8 cellular contexts compared by ENCODE assay signal in the genomic region with DNA sequence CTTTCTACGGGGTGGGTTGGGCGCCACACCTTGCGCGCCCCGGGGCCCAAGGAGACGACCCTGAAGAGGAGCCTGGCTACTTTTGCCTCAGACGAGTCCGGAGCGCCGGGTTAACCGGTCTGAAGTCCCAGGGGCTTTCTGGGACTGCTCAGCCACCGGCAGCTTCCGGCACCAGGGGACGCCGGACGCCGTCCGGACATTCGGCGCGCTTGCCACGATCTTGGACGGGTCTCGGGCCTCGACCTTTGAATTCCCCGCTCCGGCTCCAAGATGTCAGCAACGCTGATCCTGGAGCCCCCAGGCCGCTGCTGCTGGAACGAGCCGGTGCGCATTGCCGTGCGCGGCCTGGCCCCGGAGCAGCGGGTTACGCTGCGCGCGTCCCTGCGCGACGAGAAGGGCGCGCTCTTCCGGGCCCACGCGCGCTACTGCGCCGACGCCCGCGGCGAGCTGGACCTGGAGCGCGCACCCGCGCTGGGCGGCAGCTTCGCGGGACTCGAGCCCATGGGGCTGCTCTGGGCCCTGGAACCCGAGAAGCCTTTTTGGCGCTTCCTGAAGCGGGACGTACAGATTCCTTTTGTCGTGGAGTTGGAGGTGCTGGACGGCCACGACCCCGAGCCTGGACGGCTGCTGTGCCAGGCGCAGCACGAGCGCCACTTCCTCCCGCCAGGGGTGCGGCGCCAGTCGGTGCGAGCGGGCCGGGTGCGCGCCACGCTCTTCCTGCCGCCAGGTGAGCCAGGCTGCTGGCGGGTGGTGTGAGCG. TPM values are rescaled to one million over a fixed set of nuclear protein-coding genes. Genes with fewer than 3 reads are reported as not detected.
DNase-seq lines count a peak whose midpoint lies in the region; ATAC-seq and TF ChIP-seq lines count a peak whose summit lies in the region.

A gene with protein sequence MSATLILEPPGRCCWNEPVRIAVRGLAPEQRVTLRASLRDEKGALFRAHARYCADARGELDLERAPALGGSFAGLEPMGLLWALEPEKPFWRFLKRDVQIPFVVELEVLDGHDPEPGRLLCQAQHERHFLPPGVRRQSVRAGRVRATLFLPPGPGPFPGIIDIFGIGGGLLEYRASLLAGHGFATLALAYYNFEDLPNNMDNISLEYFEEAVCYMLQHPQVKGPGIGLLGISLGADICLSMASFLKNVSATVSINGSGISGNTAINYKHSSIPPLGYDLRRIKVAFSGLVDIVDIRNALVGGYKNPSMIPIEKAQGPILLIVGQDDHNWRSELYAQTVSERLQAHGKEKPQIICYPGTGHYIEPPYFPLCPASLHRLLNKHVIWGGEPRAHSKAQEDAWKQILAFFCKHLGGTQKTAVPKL (plus strand): TSS at position 184 of the 759 bp plus-strand sequence. CDS start 87 bp downstream, at position 271.

- peak within 1 kb of the TSS; percentile 56 for H3K4me3 ChIP-seq in parathyroid adenoma (ENCODE audit: low read depth, low read length)

- no peaks in the 10 kb centered on the region for H3K36me3 ChIP-seq in parathyroid adenoma (ENCODE audit: control insufficient read depth, insufficient read depth, low read length)

- no peaks in the 10 kb centered on the region for H3K27me3 ChIP-seq in CD4-positive, alpha-beta T cell (ENCODE audit: control insufficient read depth, insufficient read depth, low read length)
- no peaks in the 10 kb centered on the region for H3K27me3 ChIP-seq in parathyroid adenoma (ENCODE audit: control insufficient read depth, insufficient read depth, low read length)

- no peaks in the 10 kb centered on the region for H3K9me3 Mint-ChIP-seq in CD4-positive, alpha-beta T cell

- H3K9ac ChIP-seq in parathyroid adenoma = no peak within 1 kb of the TSS

- peaks cover 6% of the 10 kb centered on the region for H3K4me1 Mint-ChIP-seq in CD4-positive, alpha-beta T cell (ENCODE audit: low read depth)

- H3K27ac ChIP-seq in CD4-positive, alpha-beta T cell (ENCODE audit: low read depth, low read length) = no peak within 1 kb of the TSS
- no peak within 1 kb of the TSS for H3K27ac ChIP-seq in parathyroid adenoma

- peak within 1 kb of the TSS; percentile 90 for H2AFZ ChIP-seq in parathyroid adenoma

- peak within 1 kb of the TSS; percentile 71 for H3K27ac Mint-ChIP-seq in CD4-positive, alpha-beta T cell

- no peaks in the 10 kb centered on the region for H3K79me2 ChIP-seq in parathyroid adenoma

- CTCF ChIA-PET in CD4-positive, alpha-beta T cell (lab: Charles Lee) = interaction anchor here (1.3 kb wide), 1 partner anchor 21 kb away, joined by 3 read pairs; no protein-coding TSS in a partner anchor

- no peaks in the 10 kb centered on the region for H3K4me1 ChIP-seq in parathyroid adenoma

- peak within 1 kb of the TSS; percentile 82 for H3K4me3 Mint-ChIP-seq in CD4-positive, alpha-beta T cell

- intact Hi-C loops in CD4-positive, alpha-beta T cell (cut with DNase I, micrococcal nuclease) = loop anchor here (1.0 to 2.0 kb wide), 3 partner anchors 20 to 23 kb away; a partner anchor contains a TSS
- intact Hi-C loops in head of caudate nucleus (cut with DNase I) = no loop called here

- H3K9me3 ChIP-seq in CD4-positive, alpha-beta T cell (ENCODE audit: control insufficient read depth, low read length) = no peaks in the 10 kb centered on the region
- no peaks in the 10 kb centered on the region for H3K9me3 ChIP-seq in parathyroid adenoma (ENCODE audit: control insufficient read depth, low read length)

- peak in 9 of 10 experiments; percentile 35 to 63 (median 52) for DNase-seq in CD4-positive, alpha-beta T cell
- peak; percentile 86 for DNase-seq in GM20000 (ENCODE audit: low spot score)
- DNase-seq in NOMO-1 treated with dmso at 0.1 percent for 144 hours (lab: John Stamatoyannopoulos, UW; ENCODE audit: unreplicated experiment) = peak; percentile 47
- DNase-seq in activated effector memory CD4-positive, alpha-beta T cell treated with Interleukin-2 at 50 U/mL for 16 hours = peak; percentile 56
- DNase-seq in head of caudate nucleus = peak in 37 of 42 donors; percentile 12 to 67 (median 34)
- no peak for DNase-seq in middle frontal gyrus (ENCODE audit: extremely low spot score, low spot score)
- no peak for DNase-seq in hippocampal formation (lab: John Stamatoyannopoulos, UW)

- peak; percentile 20 for TF ChIP-seq CTCF in CD4-positive, alpha-beta T cell (IDR thresholded peaks at IDR 0.05)
- TF ChIP-seq CTCF in GM20000 (IDR thresholded peaks at IDR 0.05; ENCODE audit: extremely low read depth, missing control alignments) = no peak
- TF ChIP-seq CTCF in parathyroid adenoma (IDR thresholded peaks at IDR 0.05) = peak; percentile 15

- POLR2A ChIA-PET in CD4-positive, alpha-beta T cell (lab: Charles Lee) = interaction anchor here (0.7 to 3.8 kb wide), 12 partner anchors 13 to 534 kb away, joined by 3 to 90 read pairs (median 4); a partner anchor contains a TSS

- H3K36me3 Mint-ChIP-seq in CD4-positive, alpha-beta T cell (ENCODE audit: low read depth) = no peaks in the 10 kb centered on the region

- peak; percentile 89 for ATAC-seq in CD4-positive, alpha-beta T cell (ENCODE audit: poor library complexity)

- peak within 1 kb of the TSS; percentile 87 for H3K4me2 ChIP-seq in parathyroid adenoma (ENCODE audit: low read length)

- H3K27me3 Mint-ChIP-seq in CD4-positive, alpha-beta T cell = no peaks in the 10 kb centered on the region

RNA-seq across cellular contexts. Expression of the gene that starts here (rescaled TPM):
- 1 to 10 TPM; 1.0 to 1.2 TPM for total RNA-seq in CD4-positive, alpha-beta T cell

Comparison
In these comparisons a context has a peak if more than half of its experiments do, and no peak if none do; other contexts are left out.
1. DNase-seq: peak in CD4-positive, alpha-beta T cell (9 of 10), GM20000 (single experiment), NOMO-1 treated with dmso at 0.1 percent for 144 hours (single experiment), activated effector memory CD4-positive, alpha-beta T cell treated with Interleukin-2 at 50 U/mL for 16 hours (single experiment) and head of caudate nucleus (37 of 42); none in middle frontal gyrus (single experiment) and hippocampal formation (0 of 2).